ENCODE assay signal across 8 cellular contexts in the genomic region with DNA sequence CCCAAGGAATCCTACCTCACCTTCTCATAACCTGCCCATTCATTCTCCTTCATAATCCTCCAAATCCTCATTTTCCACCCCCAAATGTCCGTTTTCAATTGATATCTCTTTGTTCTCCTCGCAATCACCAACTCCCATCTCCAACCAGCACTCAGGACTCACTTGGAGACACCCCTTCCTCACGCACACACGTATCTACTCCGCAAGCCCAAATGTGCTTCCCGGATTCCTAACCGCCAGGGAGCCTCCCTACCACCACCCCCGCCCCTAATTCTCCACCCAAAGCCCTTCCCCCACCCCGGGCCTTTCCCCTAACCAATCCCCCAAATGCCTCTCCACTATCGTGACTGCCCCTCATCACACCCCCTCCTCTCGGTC. TPM values are rescaled to one million over a fixed set of nuclear protein-coding genes. Genes with fewer than 3 reads are reported as not detected.
DNase-seq lines count a peak whose midpoint lies in the region; FAIRE-seq and TF ChIP-seq lines count a peak whose summit lies in the region.

No MANE protein-coding gene starts in this region.

- no peaks in the 10 kb centered on the region for H3K9me3 Mint-ChIP-seq in activated T-cell treated with anti-CD3 and anti-CD28 coated beads, Interleukin-2, amount 50 U/mL, for 24 hours
- H3K9me3 Mint-ChIP-seq in activated naive CD8-positive, alpha-beta T cell (ENCODE audit: low read depth): no peaks in the 10 kb centered on the region

- 1% methylated on average over 11 of the region's 11 CpGs for WGBS in thymus

- H3K27me3 ChIP-seq in thymus (ENCODE audit: control insufficient read depth, insufficient read depth): no peaks in the 10 kb centered on the region

- peak overlapping the region; percentile 99 for H3K4me3 Mint-ChIP-seq in activated T-cell treated with anti-CD3 and anti-CD28 coated beads, Interleukin-2, amount 50 U/mL, for 24 hours
- H3K4me3 Mint-ChIP-seq in activated naive CD8-positive, alpha-beta T cell: peak overlapping the region; percentile 98

- TF ChIP-seq CTCF in kidney (IDR thresholded peaks at IDR 0.05; ENCODE audit: borderline replicate concordance, extremely low read depth, insufficient read depth): no peak

- H3K27ac ChIP-seq in kidney (ENCODE audit: low read depth in 2 of 2, low read length in 2 of 2) (peak overlapping the region; percentile 90 to 99), thymus (ENCODE audit: low read depth) (peak overlapping the region; percentile 88)

- H3K4me1 Mint-ChIP-seq in activated T-cell treated with anti-CD3 and anti-CD28 coated beads, Interleukin-2, amount 50 U/mL, for 24 hours (ENCODE audit: low read depth): peaks cover 39% of the 10 kb centered on the region
- peaks cover 48% of the 10 kb centered on the region for H3K4me1 Mint-ChIP-seq in activated naive CD8-positive, alpha-beta T cell (ENCODE audit: low read depth)

- peak overlapping the region; percentile 96 for H3K9ac ChIP-seq in kidney (ENCODE audit: low read length in 2 of 2)

- H3K4me1 ChIP-seq in kidney (ENCODE audit: control insufficient read depth in 1 of 2, insufficient read depth in 1 of 2, low read depth in 1 of 2, low read length in 2 of 2) (peaks cover 9 to 20% of the 10 kb centered on the region in 2 donors), thymus (ENCODE audit: control insufficient read depth, insufficient read depth, low read length) (peaks cover 8% of the 10 kb centered on the region)

- H3K27me3 Mint-ChIP-seq in activated T-cell treated with anti-CD3 and anti-CD28 coated beads, Interleukin-2, amount 50 U/mL, for 24 hours: no peaks in the 10 kb centered on the region
- H3K27me3 Mint-ChIP-seq in activated naive CD8-positive, alpha-beta T cell: no peaks in the 10 kb centered on the region

- H3K36me3 ChIP-seq in kidney (ENCODE audit: control insufficient read depth in 1 of 2, insufficient read depth in 2 of 2, low read length in 2 of 2) (no peaks in the 10 kb centered on the region), thymus (ENCODE audit: control insufficient read depth, insufficient read depth) (peaks cover 3% of the 10 kb centered on the region)

- in situ Hi-C loops in G401 (cut with HindIII; ENCODE audit: low sequenced_read_pairs): no loop called here

- intact Hi-C loops in kidney (cut with DNase I): loop anchor here (5.0 kb wide), 1 partner anchor 44 kb away; no protein-coding TSS in a partner anchor

- H3K27ac Mint-ChIP-seq in activated T-cell treated with anti-CD3 and anti-CD28 coated beads, Interleukin-2, amount 50 U/mL, for 24 hours: peak overlapping the region; percentile 100
- peak overlapping the region; percentile 99 for H3K27ac Mint-ChIP-seq in activated naive CD8-positive, alpha-beta T cell

- no peaks in the 10 kb centered on the region for H3K9me3 ChIP-seq in kidney (ENCODE audit: control insufficient read depth in 1 of 2, low read length in 2 of 2)
- H3K9me3 ChIP-seq in thymus (ENCODE audit: control insufficient read depth): no peaks in the 10 kb centered on the region

- FAIRE-seq in kidney (lab: Jason Lieb, UNC): no peak

- H3K4me3 ChIP-seq in kidney (ENCODE audit: low read length in 2 of 2) (peak overlapping the region; percentile 99), thymus (ENCODE audit: low read length) (peak overlapping the region; percentile 100)

- H3K36me3 Mint-ChIP-seq in activated T-cell treated with anti-CD3 and anti-CD28 coated beads, Interleukin-2, amount 50 U/mL, for 24 hours (ENCODE audit: low read depth): peaks cover 30% of the 10 kb centered on the region
- H3K36me3 Mint-ChIP-seq in activated naive CD8-positive, alpha-beta T cell: no peaks in the 10 kb centered on the region

- DNase-seq in activated T-cell treated with anti-CD3 and anti-CD28 coated beads, Interleukin-2, amount 50 U/mL, for 24 hours: no peak
- DNase-seq in activated T-cell treated with anti-CD3 and anti-CD28 coated beads for 4 hours (no peak), kidney (no peak), G401 (ENCODE audit: low spot score) (no peak), dedifferentiated amniotic fluid mesenchymal stem cell (ENCODE audit: extremely low spot score) (no peak)
- no peak for DNase-seq in stimulated activated naive CD4-positive, alpha-beta T cell (lab: John Stamatoyannopoulos, UW)

RNA-seq across cellular contexts. Expression of a gene that starts 0.3 kb away (rescaled TPM):
- 72.1 TPM for total RNA-seq in kidney
- 23.6 TPM for polyA plus RNA-seq in kidney (ENCODE audit: insufficient read depth, low read depth, low replicate concordance)
- 17.5 TPM for polyA plus RNA-seq in thymus
- 46.4 and 59.2 TPM in 2 replicates for total RNA-seq in G401 (2014; rRNA removed; shearing (Covaris generic))

RNA-seq across cellular contexts. Expression of a gene that starts 0.6 kb away (rescaled TPM):
- total RNA-seq in kidney: 44.3 TPM
- polyA plus RNA-seq in kidney (ENCODE audit: insufficient read depth, low read depth, low replicate concordance) (13.9 TPM), thymus (13.5 TPM)
- total RNA-seq in G401 (2014; rRNA removed; shearing (Covaris generic)): 20.3 and 37.8 TPM in 2 replicates
